22 cellular contexts compared by ENCODE assay signal in the genomic region with DNA sequence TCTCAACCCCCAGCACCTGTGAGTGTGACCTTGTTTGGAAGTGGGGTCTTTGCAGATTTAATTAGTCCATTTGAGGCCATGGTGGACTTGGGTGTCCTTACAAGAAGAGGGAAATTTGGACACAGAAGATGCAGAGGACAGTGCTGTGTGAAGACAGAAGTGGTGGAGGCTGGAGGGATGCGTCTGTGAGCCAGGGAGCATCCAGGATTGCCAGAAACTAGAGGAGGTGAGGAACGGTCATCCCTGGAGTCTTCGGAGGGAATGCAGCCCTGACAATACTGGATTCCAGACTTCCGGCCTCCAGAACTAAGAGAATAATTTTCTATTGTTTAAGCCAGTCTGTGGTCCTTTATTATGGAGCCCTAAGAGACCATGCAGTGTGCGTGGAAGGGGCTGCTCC. TPM values are rescaled to one million over a fixed set of nuclear protein-coding genes. Genes with fewer than 3 reads are reported as not detected.
DNase-seq lines count a peak whose midpoint lies in the region; ATAC-seq and TF ChIP-seq lines count a peak whose summit lies in the region.
"Had no signal": no experiment of that assay in that cellular context is flagged by ENCODE, and none has a peak within 500 bp of the region (broad histone marks: within the 10 kb centered on the region; RNA-seq: fewer than 3 reads in every experiment).

No MANE protein-coding gene starts in this region.

- no peak for TF ChIP-seq POLR2A in esophagus muscularis mucosa (IDR thresholded peaks at IDR 0.05; ENCODE audit: low read depth)

- H3K27me3 ChIP-seq in H7 (ENCODE audit: control insufficient read depth, insufficient read depth, low read length): no peaks in the 10 kb centered on the region
- peaks cover 15% of the 10 kb centered on the region for H3K27me3 ChIP-seq in upper lobe of right lung
- H3K27me3 ChIP-seq in esophagus muscularis mucosa: peaks cover 0 to 44% (median 0%) of the 10 kb centered on the region in 4 donors

- 68% methylated on average over 5 of the region's 5 CpGs for WGBS in esophagus muscularis mucosa

- ATAC-seq in upper lobe of right lung: no peak
- ATAC-seq: GM23338, HCT116 had no signal

- H3K9me3 Mint-ChIP-seq in activated CD4-positive, alpha-beta T cell treated with anti-CD3 and anti-CD28 coated beads, Interleukin-2, amount 10 ng/mL, durations not matched to agents 24 days and 14 days: no peaks in the 10 kb centered on the region
- no peaks in the 10 kb centered on the region for H3K9me3 Mint-ChIP-seq in activated CD4-positive, alpha-beta T cell treated with anti-CD3 and anti-CD28 coated beads, Interleukin-2, amount 10 ng/mL, durations not matched to agents 7 days and 5 days
- H3K9me3 Mint-ChIP-seq: CD4-positive, alpha-beta T cell; HFFc6 had no signal

- H3K4me1 ChIP-seq in upper lobe of right lung: no peaks in the 10 kb centered on the region
- H3K4me1 ChIP-seq in esophagus muscularis mucosa: no peaks in the 10 kb centered on the region
- H3K4me1 ChIP-seq: A549, Caco-2 had no signal

- H3K36me3 ChIP-seq in H7 (replicated peaks; ENCODE audit: control insufficient read depth, insufficient read depth, low read length) (no peaks in the 10 kb centered on the region), upper lobe of right lung (no peaks in the 10 kb centered on the region), esophagus muscularis mucosa (no peaks in the 10 kb centered on the region)

- H3K9me3 ChIP-seq in upper lobe of right lung (no peaks in the 10 kb centered on the region), esophagus muscularis mucosa (no peaks in the 10 kb centered on the region)

- TF ChIP-seq CTCF in upper lobe of right lung (IDR thresholded peaks at IDR 0.05) (no peak), esophagus muscularis mucosa (IDR thresholded peaks at IDR 0.05) (no peak)

- POLR2A ChIA-PET in activated CD4-positive, alpha-beta T cell treated with anti-CD3 and anti-CD28 coated beads, Interleukin-2, amount 10 ng/mL, durations not matched to agents 7 days and 5 days (lab: Charles Lee): no interaction called here

- intact Hi-C loops in activated CD4-positive, alpha-beta T cell treated with anti-CD3 and anti-CD28 coated beads, Interleukin-2, amount 10 ng/mL, durations not matched to agents 24 days and 14 days (cut with micrococcal nuclease): no loop called here
- intact Hi-C loops in upper lobe of right lung (cut with DNase I): no loop called here
- intact Hi-C loops in esophagus muscularis mucosa (cut with DNase I): no loop called here

- DNase-seq in activated CD4-positive, alpha-beta T cell treated with anti-CD3 and anti-CD28 coated beads, Interleukin-2, amount 10 ng/mL, durations not matched to agents 24 days and 14 days: peak; percentile 45
- no peak for DNase-seq in activated CD4-positive, alpha-beta T cell treated with anti-CD3 and anti-CD28 coated beads, Interleukin-2, amount 10 ng/mL, durations not matched to agents 7 days and 5 days
- DNase-seq in H7: peak; percentile 35
- DNase-seq in mesenteric fat pad (ENCODE audit: low spot score): peak; percentile 79
- DNase-seq in upper lobe of right lung: peak; percentile 17
- no peak for DNase-seq in esophagus muscularis mucosa (ENCODE audit: extremely low spot score)
- no peak for DNase-seq in NCI-H2107 (lab: John Stamatoyannopoulos, UW)
- DNase-seq: AML-193; CD4-positive, alpha-beta T cell; DMS153; DMS79; GDM1; HFFc6 had no signal

- no peaks in the 10 kb centered on the region for H3K36me3 Mint-ChIP-seq in activated CD4-positive, alpha-beta T cell treated with anti-CD3 and anti-CD28 coated beads, Interleukin-2, amount 10 ng/mL, durations not matched to agents 24 days and 14 days (ENCODE audit: low read depth)
- no peaks in the 10 kb centered on the region for H3K36me3 Mint-ChIP-seq in activated CD4-positive, alpha-beta T cell treated with anti-CD3 and anti-CD28 coated beads, Interleukin-2, amount 10 ng/mL, durations not matched to agents 7 days and 5 days (ENCODE audit: low read depth)

- H3K27ac Mint-ChIP-seq in activated CD4-positive, alpha-beta T cell treated with anti-CD3 and anti-CD28 coated beads, Interleukin-2, amount 10 ng/mL, durations not matched to agents 24 days and 14 days: no peak overlapping the region
- no peak overlapping the region for H3K27ac Mint-ChIP-seq in activated CD4-positive, alpha-beta T cell treated with anti-CD3 and anti-CD28 coated beads, Interleukin-2, amount 10 ng/mL, durations not matched to agents 7 days and 5 days
- H3K27ac Mint-ChIP-seq: CD4-positive, alpha-beta T cell; GM23338; HFFc6 had no signal

- H3K27ac ChIP-seq in upper lobe of right lung (no peak overlapping the region), esophagus muscularis mucosa (replicated peaks in 1 of 4) (no peak overlapping the region)
- H3K27ac ChIP-seq: 22Rv1, A549, C4-2B, HL-60 had no signal

- peaks cover 7% of the 10 kb centered on the region for H3K27me3 Mint-ChIP-seq in activated CD4-positive, alpha-beta T cell treated with anti-CD3 and anti-CD28 coated beads, Interleukin-2, amount 10 ng/mL, durations not matched to agents 24 days and 14 days
- H3K27me3 Mint-ChIP-seq in activated CD4-positive, alpha-beta T cell treated with anti-CD3 and anti-CD28 coated beads, Interleukin-2, amount 10 ng/mL, durations not matched to agents 7 days and 5 days: peaks cover 15% of the 10 kb centered on the region

- H3K4me1 Mint-ChIP-seq in activated CD4-positive, alpha-beta T cell treated with anti-CD3 and anti-CD28 coated beads, Interleukin-2, amount 10 ng/mL, durations not matched to agents 24 days and 14 days: no peaks in the 10 kb centered on the region
- no peaks in the 10 kb centered on the region for H3K4me1 Mint-ChIP-seq in activated CD4-positive, alpha-beta T cell treated with anti-CD3 and anti-CD28 coated beads, Interleukin-2, amount 10 ng/mL, durations not matched to agents 7 days and 5 days

- no peak overlapping the region for H3K4me3 Mint-ChIP-seq in activated CD4-positive, alpha-beta T cell treated with anti-CD3 and anti-CD28 coated beads, Interleukin-2, amount 10 ng/mL, durations not matched to agents 24 days and 14 days
- no peak overlapping the region for H3K4me3 Mint-ChIP-seq in activated CD4-positive, alpha-beta T cell treated with anti-CD3 and anti-CD28 coated beads, Interleukin-2, amount 10 ng/mL, durations not matched to agents 7 days and 5 days
- H3K4me3 Mint-ChIP-seq: CD4-positive, alpha-beta T cell; GM23338; HFFc6 had no signal

- CTCF ChIA-PET in activated CD4-positive, alpha-beta T cell treated with anti-CD3 and anti-CD28 coated beads, Interleukin-2, amount 10 ng/mL, durations not matched to agents 7 days and 5 days (lab: Charles Lee): no interaction called here

- H3K4me3 ChIP-seq in H7 (ENCODE audit: insufficient read depth, low read depth, low read length): no peak overlapping the region
- no peak overlapping the region for H3K4me3 ChIP-seq in upper lobe of right lung
- no peak overlapping the region for H3K4me3 ChIP-seq in esophagus muscularis mucosa
- H3K4me3 ChIP-seq: A549, GM23338 had no signal

- TF ChIP-seq EP300 in esophagus muscularis mucosa (IDR thresholded peaks at IDR 0.05): no peak

RNA-seq across cellular contexts. Expression of gene NPBWR2, which starts 22.9 kb away (rescaled TPM):
- total RNA-seq in activated CD4-positive, alpha-beta T cell treated with anti-CD3 and anti-CD28 coated beads, Interleukin-2, amount 10 ng/mL, durations not matched to agents 24 days and 14 days: not detected in 2 replicates
- total RNA-seq in activated CD4-positive, alpha-beta T cell treated with anti-CD3 and anti-CD28 coated beads, Interleukin-2, amount 10 ng/mL, durations not matched to agents 7 days and 5 days: not detected
- not detected in 2 replicates for total RNA-seq in H7 (2014; rRNA removed; shearing (Covaris generic))
- not detected for total RNA-seq in mesenteric fat pad
- not detected for total RNA-seq in upper lobe of right lung
- not detected for total RNA-seq in esophagus muscularis mucosa
- total RNA-seq: Caco-2, Daoy, GM23338, HFFc6, HT1080 had no signal

RNA-seq across cellular contexts. Expression of gene MYT1, which starts 34.0 kb away (rescaled TPM):
- total RNA-seq in activated CD4-positive, alpha-beta T cell treated with anti-CD3 and anti-CD28 coated beads, Interleukin-2, amount 10 ng/mL, durations not matched to agents 24 days and 14 days: not detected in 2 replicates
- total RNA-seq in activated CD4-positive, alpha-beta T cell treated with anti-CD3 and anti-CD28 coated beads, Interleukin-2, amount 10 ng/mL, durations not matched to agents 7 days and 5 days: not detected
- total RNA-seq in H7 (2014; rRNA removed; shearing (Covaris generic)): 0.69 and 2.1 TPM in 2 replicates
- total RNA-seq in mesenteric fat pad: not detected
- 0.12 TPM for total RNA-seq in upper lobe of right lung
- not detected for total RNA-seq in esophagus muscularis mucosa
- total RNA-seq: Daoy, HFFc6, HT1080 had no signal

RNA-seq across cellular contexts. Expression of gene LKAAEAR1, which starts 46.1 kb away (rescaled TPM):
- total RNA-seq in activated CD4-positive, alpha-beta T cell treated with anti-CD3 and anti-CD28 coated beads, Interleukin-2, amount 10 ng/mL, durations not matched to agents 24 days and 14 days: 0.23 TPM in 1 of 2 replicates, not detected in the other
- total RNA-seq in activated CD4-positive, alpha-beta T cell treated with anti-CD3 and anti-CD28 coated beads, Interleukin-2, amount 10 ng/mL, durations not matched to agents 7 days and 5 days: under 1 TPM; 0.44 to 0.89 TPM
- 0.45 TPM in 1 of 2 replicates, not detected in the other for total RNA-seq in H7 (2014; rRNA removed; shearing (Covaris generic))
- not detected for total RNA-seq in mesenteric fat pad
- total RNA-seq in upper lobe of right lung: not detected
- not detected for total RNA-seq in esophagus muscularis mucosa
- total RNA-seq: Caco-2, Daoy, GM23338, HFFc6 had no signal

RNA-seq across cellular contexts. Expression of gene OPRL1, which starts 50.4 kb away (rescaled TPM):
- 0.23 and 0.28 TPM in 2 replicates for total RNA-seq in activated CD4-positive, alpha-beta T cell treated with anti-CD3 and anti-CD28 coated beads, Interleukin-2, amount 10 ng/mL, durations not matched to agents 24 days and 14 days
- 1 to 10 TPM; 1.6 TPM for total RNA-seq in activated CD4-positive, alpha-beta T cell treated with anti-CD3 and anti-CD28 coated beads, Interleukin-2, amount 10 ng/mL, durations not matched to agents 7 days and 5 days
- total RNA-seq in H7 (2014; rRNA removed; shearing (Covaris generic)): 2.4 and 4.4 TPM in 2 replicates
- total RNA-seq in mesenteric fat pad: 1.3 TPM
- 1.9 TPM for total RNA-seq in upper lobe of right lung
- total RNA-seq in esophagus muscularis mucosa: 1 to 10 TPM in 1 of 4 donors, under 1 TPM in 3; 0.42 to 1.4 (median 0.87) TPM

RNA-seq across cellular contexts. Expression of gene RGS19, which starts 51.0 kb away (rescaled TPM):
- 50.0 TPM in 2 replicates for total RNA-seq in activated CD4-positive, alpha-beta T cell treated with anti-CD3 and anti-CD28 coated beads, Interleukin-2, amount 10 ng/mL, durations not matched to agents 24 days and 14 days
- 100 to 1,000 TPM; 105 to 107 TPM for total RNA-seq in activated CD4-positive, alpha-beta T cell treated with anti-CD3 and anti-CD28 coated beads, Interleukin-2, amount 10 ng/mL, durations not matched to agents 7 days and 5 days
- total RNA-seq in H7 (2014; rRNA removed; shearing (Covaris generic)): 24.3 and 27.0 TPM in 2 replicates
- total RNA-seq in mesenteric fat pad: 29.0 TPM
- 40.8 TPM for total RNA-seq in upper lobe of right lung
- 10 to 100 TPM; 11.4 to 17.7 (median 12.7) TPM for total RNA-seq in esophagus muscularis mucosa

Comparison
In these comparisons a context has a peak if more than half of its experiments do, and no peak if none do; other contexts are left out.
1. DNase-seq: peak in activated CD4-positive, alpha-beta T cell treated with anti-CD3 and anti-CD28 coated beads, Interleukin-2, amount 10 ng/mL, durations not matched to agents 24 days and 14 days (single experiment), H7 (single experiment), mesenteric fat pad (single experiment) and upper lobe of right lung (single experiment); none in activated CD4-positive, alpha-beta T cell treated with anti-CD3 and anti-CD28 coated beads, Interleukin-2, amount 10 ng/mL, durations not matched to agents 7 days and 5 days (single experiment), esophagus muscularis mucosa (single experiment) and NCI-H2107 (single experiment).